In the genomic region with DNA sequence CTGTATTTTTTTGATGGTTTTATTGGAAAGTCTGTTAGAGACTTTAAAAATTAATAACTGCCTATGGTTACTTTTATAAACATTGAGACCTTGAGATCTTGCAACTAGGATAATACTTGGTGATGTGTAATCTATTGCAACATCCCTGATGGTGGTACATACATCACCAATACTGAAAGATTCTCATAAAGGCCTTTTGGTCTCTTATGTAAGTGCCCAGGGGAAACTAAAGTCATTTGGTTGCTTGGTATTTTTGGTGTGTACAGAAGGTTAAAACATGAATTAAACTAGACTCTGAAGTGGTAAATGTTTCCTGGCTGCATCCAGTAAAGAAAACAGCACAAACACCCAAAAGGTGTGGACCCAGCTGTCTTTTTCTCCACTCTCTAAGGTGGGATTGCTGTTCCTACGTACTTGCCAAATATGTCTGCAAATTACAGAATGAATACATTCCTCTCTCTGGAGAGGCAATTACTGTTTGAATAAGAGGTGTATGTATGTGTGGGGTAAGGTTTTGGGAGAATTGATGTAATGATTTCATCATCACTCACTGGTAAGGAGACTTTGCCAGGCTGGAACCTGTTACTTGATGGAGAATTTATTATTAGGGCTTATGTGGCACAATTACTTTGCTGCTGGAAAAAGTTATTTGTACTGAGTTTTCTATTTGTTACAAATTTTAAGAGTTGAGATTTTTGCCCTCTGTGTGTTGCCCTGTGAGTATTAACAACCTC, we compare ENCODE assay signal across 12 cellular contexts. TPM values are rescaled to one million over a fixed set of nuclear protein-coding genes. Genes with fewer than 3 reads are reported as not detected.
DNase-seq lines count a peak whose midpoint lies in the region; ATAC-seq, FAIRE-seq and TF ChIP-seq lines count a peak whose summit lies in the region.
"Had no signal": no experiment of that assay in that cellular context is flagged by ENCODE, and none has a peak within 500 bp of the region (broad histone marks: within the 10 kb centered on the region; RNA-seq: fewer than 3 reads in every experiment).

No MANE protein-coding gene starts in this region.

- no peak overlapping the region for H3K9ac ChIP-seq in astrocyte (ENCODE audit: low read length)
- no peak overlapping the region for H3K9ac ChIP-seq in neural progenitor cell
- H3K9ac ChIP-seq: parathyroid adenoma had no signal

- H2AFZ ChIP-seq in astrocyte (ENCODE audit: low read depth, low read length): no peak overlapping the region
- no peak overlapping the region for H2AFZ ChIP-seq in neural progenitor cell (replicated peaks)
- H2AFZ ChIP-seq: hepatocyte, parathyroid adenoma had no signal

- no peak overlapping the region for H3K27ac Mint-ChIP-seq in astrocyte (ENCODE audit: unreplicated experiment)
- H3K27ac Mint-ChIP-seq in neural progenitor cell: no peak overlapping the region

- peak; percentile 12 for DNase-seq in DMS 273 (lab: John Stamatoyannopoulos, UW; ENCODE audit: unreplicated experiment)
- DNase-seq in DMS 273 treated with DMSO at 0.1 percent for 48 hours (lab: John Stamatoyannopoulos, UW): no peak
- DNase-seq in NCI-H1930 (lab: John Stamatoyannopoulos, UW): peak; percentile 54 to 74
- no peak for DNase-seq in astrocyte (ENCODE audit: low read depth)
- no peak for DNase-seq in neural progenitor cell (ENCODE audit: low spot score)
- DNase-seq in SKM-1 treated with dmso at 0.1 percent for 144 hours (lab: John Stamatoyannopoulos, UW; ENCODE audit: unreplicated experiment): no peak
- DNase-seq: NCI-H510A had no signal

- H3K4me3 ChIP-seq in astrocyte (ENCODE audit: insufficient read depth, low read depth, low read length) (no peak overlapping the region), neural progenitor cell (peak overlapping the region; percentile 98)
- H3K4me3 ChIP-seq: hepatocyte had no signal

- H3K79me2 ChIP-seq in astrocyte (ENCODE audit: insufficient read depth, low read length) (peaks cover 74% of the 10 kb centered on the region), neural progenitor cell (ENCODE audit: low read depth) (peaks cover 85% of the 10 kb centered on the region)

- ATAC-seq in HG03469 (IDR thresholded peaks at IDR 0.05; ENCODE audit: unreplicated experiment) (no peak), HG03097 (IDR thresholded peaks at IDR 0.05; ENCODE audit: low FRiP score, unreplicated experiment) (no peak)

- H3K36me3 Mint-ChIP-seq in astrocyte (ENCODE audit: low read depth, unreplicated experiment) (no peaks in the 10 kb centered on the region), neural progenitor cell (no peaks in the 10 kb centered on the region)

- no peak for FAIRE-seq in astrocyte (lab: Jason Lieb, UNC)

- H3K27me3 Mint-ChIP-seq in astrocyte (ENCODE audit: low read depth, unreplicated experiment): no peaks in the 10 kb centered on the region
- peaks cover 3% of the 10 kb centered on the region for H3K27me3 Mint-ChIP-seq in neural progenitor cell (ENCODE audit: insufficient read depth, low read depth)

- H3K27me3 ChIP-seq in astrocyte (ENCODE audit: insufficient read depth, low read length) (no peaks in the 10 kb centered on the region), neural progenitor cell (no peaks in the 10 kb centered on the region)
- H3K27me3 ChIP-seq: hepatocyte had no signal

- H3K4me3 Mint-ChIP-seq in astrocyte (ENCODE audit: unreplicated experiment) (peak overlapping the region; percentile 0), neural progenitor cell (no peak overlapping the region)

- H3K27ac ChIP-seq in astrocyte (ENCODE audit: low read depth, low read length): no peak overlapping the region
- no peak overlapping the region for H3K27ac ChIP-seq in neural progenitor cell
- H3K27ac ChIP-seq: 22Rv1, hepatocyte, parathyroid adenoma had no signal

- H3K9me3 ChIP-seq in astrocyte (ENCODE audit: insufficient read depth, low read depth, low read length): no peaks in the 10 kb centered on the region
- H3K9me3 ChIP-seq in neural progenitor cell (ENCODE audit: low read depth): no peaks in the 10 kb centered on the region

- H3K36me3 ChIP-seq in astrocyte (ENCODE audit: insufficient read depth, low read length) (no peaks in the 10 kb centered on the region), neural progenitor cell (no peaks in the 10 kb centered on the region)

- peaks cover 42% of the 10 kb centered on the region for H3F3A ChIP-seq in neural progenitor cell (ENCODE audit: low read depth)

- TF ChIP-seq CTCF in astrocyte (IDR thresholded peaks at IDR 0.05; ENCODE audit: insufficient read depth, low read depth, low read length) (no peak), neural progenitor cell (IDR thresholded peaks at IDR 0.05) (no peak)

- peaks cover 21% of the 10 kb centered on the region for H3K4me1 Mint-ChIP-seq in astrocyte (ENCODE audit: low read depth, unreplicated experiment)
- H3K4me1 Mint-ChIP-seq in neural progenitor cell: peaks cover 27% of the 10 kb centered on the region

- H3K4me2 ChIP-seq in astrocyte (ENCODE audit: low read length) (no peak overlapping the region), neural progenitor cell (peak overlapping the region; percentile 80)

- H4K20me1 ChIP-seq in astrocyte (ENCODE audit: insufficient read depth, low read length) (peaks cover 66% of the 10 kb centered on the region), neural progenitor cell (ENCODE audit: low read depth) (peaks cover 82% of the 10 kb centered on the region)

- H3K9me3 Mint-ChIP-seq in astrocyte (ENCODE audit: unreplicated experiment) (no peaks in the 10 kb centered on the region), neural progenitor cell (no peaks in the 10 kb centered on the region)

- peaks cover 5% of the 10 kb centered on the region for H3K4me1 ChIP-seq in astrocyte (ENCODE audit: insufficient read depth, low read length)
- H3K4me1 ChIP-seq in neural progenitor cell: peaks cover 57% of the 10 kb centered on the region

RNA-seq across cellular contexts. Expression of gene B3GNT2, which starts 3.6 kb away (rescaled TPM):
- total RNA-seq in astrocyte (21.9 and 23.8 TPM in 2 replicates), neural progenitor cell (ENCODE audit: low replicate concordance) (51.9 and 73.2 TPM in 2 replicates)

Comparison
In these comparisons a context has a peak if more than half of its experiments do, and no peak if none do; other contexts are left out.
1. DNase-seq: peak in DMS 273 (single experiment) and NCI-H1930 (2 of 2); none in DMS 273 treated with DMSO at 0.1 percent for 48 hours (single experiment), astrocyte (single experiment), neural progenitor cell (single experiment) and SKM-1 treated with dmso at 0.1 percent for 144 hours (single experiment).